14 cellular contexts compared by ENCODE assay signal in genomic region chr12:102314821-102315220, GRCh38.
DNase-seq lines count a peak whose midpoint lies in the region; ATAC-seq, FAIRE-seq and TF ChIP-seq lines count a peak whose summit lies in the region.
"Had no signal": no experiment of that assay in that cellular context is flagged by ENCODE, and none has a peak within 500 bp of the region (broad histone marks: within the 10 kb centered on the region; RNA-seq: fewer than 3 reads in every experiment).

No MANE protein-coding gene starts in this region.

- H3K9ac ChIP-seq in K562 (ENCODE audit: insufficient read depth in 1 of 2, low read depth in 2 of 2, low read length in 2 of 2), result no peak overlapping the region
- H3K9ac ChIP-seq: BLaER1 had no signal

- H3K4me1 Mint-ChIP-seq in endothelial cell (ENCODE audit: unreplicated experiment), result peaks cover 4% of the 10 kb centered on the region
- H3K4me1 Mint-ChIP-seq: CD8-positive, alpha-beta memory T cell had no signal

- intact Hi-C loops in K562 (cut with micrococcal nuclease), result loop anchor here (5.0 kb wide), 1 partner anchor 112 kb away; no protein-coding TSS in a partner anchor

- no peak overlapping the region for H3K4me3 Mint-ChIP-seq in endothelial cell (ENCODE audit: unreplicated experiment)
- H3K4me3 Mint-ChIP-seq: CD8-positive, alpha-beta memory T cell had no signal

- no peak for TF ChIP-seq POLR2A in K562 (conservative IDR thresholded peaks at IDR 0.05)

- no peak for ATAC-seq in K562

- H3K9me3 Mint-ChIP-seq in endothelial cell (ENCODE audit: unreplicated experiment), result no peaks in the 10 kb centered on the region

- no peak for TF ChIP-seq CTCF in K562 (IDR thresholded peaks at IDR 0.05 in 2 of 3, conservative IDR thresholded peaks at IDR 0.05 in 1 of 3; ENCODE audit: insufficient read depth in 2 of 3, low read depth in 1 of 3, low read length in 3 of 3)
- TF ChIP-seq CTCF in fibroblast of villous mesenchyme (IDR thresholded peaks at IDR 0.05; ENCODE audit: insufficient read depth, low read depth, low read length), result no peak
- TF ChIP-seq CTCF in endothelial cell (IDR thresholded peaks at IDR 0.05; ENCODE audit: unreplicated experiment), result no peak
- no peak for TF ChIP-seq CTCF in GM10266 (IDR thresholded peaks at IDR 0.05; ENCODE audit: control insufficient read depth, insufficient read depth, low read depth, missing control alignments)

- WGBS in K562 (ENCODE audit: insufficient coverage, low coverage, missing lambda C conversion rate), result 31% methylated on average over 2 of the region's 2 CpGs

- H3K27ac Mint-ChIP-seq in endothelial cell (ENCODE audit: unreplicated experiment), result no peak overlapping the region
- H3K27ac Mint-ChIP-seq: CD8-positive, alpha-beta memory T cell had no signal

- in situ Hi-C loops in K562 (cut with MboI), result no loop called here

- H3K4me3 ChIP-seq in K562, result no peak overlapping the region
- H3K4me3 ChIP-seq in fibroblast of villous mesenchyme (ENCODE audit: low read depth, low read length), result no peak overlapping the region
- H3K4me3 ChIP-seq: BLaER1, HAP-1 had no signal

- 0 out of 2 replicates have a peak overlapping the region, but pooled peaks have one; percentile 20 for H2AFZ ChIP-seq in K562 (ENCODE audit: low read depth, low read length)

- TF ChIP-seq EP300 in K562 (IDR thresholded peaks at IDR 0.05; ENCODE audit: low read length), result no peak

- no peaks in the 10 kb centered on the region for H3K27me3 Mint-ChIP-seq in endothelial cell (ENCODE audit: unreplicated experiment)

- no peaks in the 10 kb centered on the region for H3K9me3 ChIP-seq in K562 (replicated peaks; ENCODE audit: control insufficient read depth, insufficient read depth, low read depth, low read length)
- H3K9me3 ChIP-seq: BLaER1, Caco-2, HAP-1 had no signal

- H3K36me3 ChIP-seq in K562 (ENCODE audit: control insufficient read depth, insufficient read depth, low read length), result no peaks in the 10 kb centered on the region
- H3K36me3 ChIP-seq: BLaER1, HAP-1 had no signal

- FAIRE-seq in K562 (lab: Jason Lieb, UNC), result no peak
- no peak for FAIRE-seq in urothelium cell line (lab: Jason Lieb, UNC)
- FAIRE-seq: GM19239, H1 had no signal

- no peak for TF ChIP-seq RAD21 in K562 (CRISPR knock-in tag; conservative IDR thresholded peaks at IDR 0.05 in 1 of 2, IDR thresholded peaks at IDR 0.05 in 1 of 2)

- POLR2A ChIA-PET in K562 (lab: Yijun Ruan, JAX), result interaction anchor here (1.0 to 1.1 kb wide), 2 partner anchors 15 to 50 kb away, joined by 3 to 6 read pairs; no protein-coding TSS in a partner anchor

- peak; percentile 10 for DNase-seq in HT1080 (ENCODE audit: low read depth)
- DNase-seq in K562 (ENCODE audit: extremely low read depth in 1 of 4, low spot score in 3 of 4), result peak in 1 of 4 experiments; percentile 23
- peak; percentile 67 for DNase-seq in fibroblast of villous mesenchyme (ENCODE audit: low read depth)
- no peak for DNase-seq in endothelial cell (ENCODE audit: low spot score)
- no peak for DNase-seq in GM10266 (ENCODE audit: extremely low spot score)
- DNase-seq in activated T-cell treated with anti-CD3 and anti-CD28 coated beads, Interleukin-2, amount 50 U/mL, for 48 hours, result no peak
- no peak for DNase-seq in urothelium cell line (ENCODE audit: low spot score)
- DNase-seq: Caco-2; CD8-positive, alpha-beta memory T cell; KBM-7 had no signal

- CTCF ChIA-PET in K562 (lab: Yijun Ruan, JAX; ENCODE audit: low intra/inter-chr PET ratio), result no interaction called here

- H3K79me2 ChIP-seq in K562 (ENCODE audit: control insufficient read depth, insufficient read depth, low read length), result peaks cover 3% of the 10 kb centered on the region; the same call in 2 of the 3 replicates

- no peaks in the 10 kb centered on the region for H4K20me1 ChIP-seq in K562 (replicated peaks; ENCODE audit: control insufficient read depth, insufficient read depth, low read length)
- H4K20me1 ChIP-seq: BLaER1 had no signal

- H3K4me1 ChIP-seq in K562 (replicated peaks in 1 of 2; ENCODE audit: control insufficient read depth in 2 of 2, insufficient read depth in 2 of 2, low read length in 2 of 2), result peaks cover 0 to 5% of the 10 kb centered on the region in 2 experiments; a peak in 3 of 5 replicates
- H3K4me1 ChIP-seq: BLaER1, Caco-2, HAP-1 had no signal

- BruUV-seq in K562 (replicated peaks; lab: Mats Ljungman, UMichigan), result no TSS peak

- no peaks in the 10 kb centered on the region for H3K9me1 ChIP-seq in K562 (ENCODE audit: control insufficient read depth, insufficient read depth, low read length)

- no peak overlapping the region for H3K27ac ChIP-seq in K562 (ENCODE audit: extremely low read depth, low read depth, low read length)
- H3K27ac ChIP-seq: BLaER1 had no signal

- no peaks in the 10 kb centered on the region for H3K27me3 ChIP-seq in K562 (ENCODE audit: control insufficient read depth in 2 of 2, insufficient read depth in 2 of 2, low read length in 2 of 2)
- H3K27me3 ChIP-seq: BLaER1 had no signal

- no peak overlapping the region for H3K4me2 ChIP-seq in K562 (ENCODE audit: insufficient read depth, low read length)
- H3K4me2 ChIP-seq: BLaER1 had no signal

- no peaks in the 10 kb centered on the region for H3K36me3 Mint-ChIP-seq in endothelial cell (ENCODE audit: low read depth, unreplicated experiment)
- H3K36me3 Mint-ChIP-seq: CD8-positive, alpha-beta memory T cell had no signal

TF ChIP-seq in K562, 482 proteins besides CTCF, POLR2A, EP300 and RAD21:
- TF ChIP-seq MCM7 (IDR thresholded peaks at IDR 0.05), result no peak
- TF ChIP-seq MAZ (CRISPR knock-in tag; conservative IDR thresholded peaks at IDR 0.05 in 1 of 2, IDR thresholded peaks at IDR 0.05 in 1 of 2), result 0 out of 4 replicates have a peak, but pooled peaks of 1 of the 2 experiments have one; percentile 32
- TF ChIP-seq JUND (IDR thresholded peaks at IDR 0.05; ENCODE audit: borderline replicate concordance, low read depth, low read length), result peak; percentile 32; the same call in 1 of the 2 replicates
- TF ChIP-seq JUND (tag; IDR thresholded peaks at IDR 0.05; ENCODE audit: borderline replicate concordance, low read depth, low read length), result no peak
- TF ChIP-seq ATF3 (IDR thresholded peaks at IDR 0.05), result peak; percentile 68
- no peak for TF ChIP-seq ATF3 (CRISPR knock-in tag; conservative IDR thresholded peaks at IDR 0.05)
- peak; percentile 78 for TF ChIP-seq FOSL1 (tag; conservative IDR thresholded peaks at IDR 0.05)
TF ChIP-seq in K562: peak in this region for 4.

Comparison
In these comparisons a context has a peak if more than half of its experiments do, and no peak if none do; other contexts are left out.
1. DNase-seq: peak in HT1080 (single experiment) and fibroblast of villous mesenchyme (single experiment); none in endothelial cell (single experiment), GM10266 (single experiment), activated T-cell treated with anti-CD3 and anti-CD28 coated beads, Interleukin-2, amount 50 U/mL, for 48 hours (0 of 2) and urothelium cell line (single experiment).